ENCODE assay signal across 1 cellular context in the genomic region with DNA sequence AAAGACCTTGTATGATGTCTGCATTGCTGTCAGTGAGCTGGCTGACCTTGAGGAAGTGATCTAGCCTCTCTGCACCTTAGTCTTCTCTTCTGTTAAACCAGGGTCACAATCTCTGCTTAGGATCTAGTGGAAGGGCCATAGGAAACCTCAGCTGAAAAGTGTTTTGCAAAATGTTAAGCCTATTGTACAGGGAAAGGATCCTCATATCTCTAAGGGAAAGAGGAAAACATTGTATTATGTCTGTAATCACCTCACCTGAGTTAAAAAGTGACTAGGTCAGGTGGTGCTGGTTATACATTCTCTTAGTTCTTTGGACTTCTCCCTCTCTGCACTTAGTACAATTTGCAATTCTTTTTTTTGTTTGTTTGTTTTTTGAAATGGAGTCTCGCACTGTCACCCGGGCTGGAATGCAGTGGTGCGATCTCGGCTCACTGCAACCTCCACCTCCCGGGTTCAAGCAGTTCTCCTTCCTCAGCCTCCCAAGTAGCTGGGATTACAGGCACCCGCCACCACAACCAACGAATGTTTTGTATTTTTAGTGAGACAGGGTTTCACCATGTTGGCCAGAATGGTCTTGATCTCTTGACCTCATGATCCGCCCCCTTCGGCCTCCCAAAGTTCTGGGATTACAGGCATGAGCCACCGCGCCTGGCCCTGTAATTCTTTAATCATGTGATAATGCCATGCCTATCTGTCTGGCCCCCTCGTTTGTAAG.
A peak's percentile ranks its signal among the peaks of the same experiment; 100 is the strongest.
TF ChIP-seq lines count a peak whose summit lies in the region.

No MANE protein-coding gene starts in this region.

TF ChIP-seq in HepG2, 621 proteins besides CTCF, POLR2A, EP300 and RAD21 (continued from another document and continues in another):
- TF ChIP-seq, protein P1, sequence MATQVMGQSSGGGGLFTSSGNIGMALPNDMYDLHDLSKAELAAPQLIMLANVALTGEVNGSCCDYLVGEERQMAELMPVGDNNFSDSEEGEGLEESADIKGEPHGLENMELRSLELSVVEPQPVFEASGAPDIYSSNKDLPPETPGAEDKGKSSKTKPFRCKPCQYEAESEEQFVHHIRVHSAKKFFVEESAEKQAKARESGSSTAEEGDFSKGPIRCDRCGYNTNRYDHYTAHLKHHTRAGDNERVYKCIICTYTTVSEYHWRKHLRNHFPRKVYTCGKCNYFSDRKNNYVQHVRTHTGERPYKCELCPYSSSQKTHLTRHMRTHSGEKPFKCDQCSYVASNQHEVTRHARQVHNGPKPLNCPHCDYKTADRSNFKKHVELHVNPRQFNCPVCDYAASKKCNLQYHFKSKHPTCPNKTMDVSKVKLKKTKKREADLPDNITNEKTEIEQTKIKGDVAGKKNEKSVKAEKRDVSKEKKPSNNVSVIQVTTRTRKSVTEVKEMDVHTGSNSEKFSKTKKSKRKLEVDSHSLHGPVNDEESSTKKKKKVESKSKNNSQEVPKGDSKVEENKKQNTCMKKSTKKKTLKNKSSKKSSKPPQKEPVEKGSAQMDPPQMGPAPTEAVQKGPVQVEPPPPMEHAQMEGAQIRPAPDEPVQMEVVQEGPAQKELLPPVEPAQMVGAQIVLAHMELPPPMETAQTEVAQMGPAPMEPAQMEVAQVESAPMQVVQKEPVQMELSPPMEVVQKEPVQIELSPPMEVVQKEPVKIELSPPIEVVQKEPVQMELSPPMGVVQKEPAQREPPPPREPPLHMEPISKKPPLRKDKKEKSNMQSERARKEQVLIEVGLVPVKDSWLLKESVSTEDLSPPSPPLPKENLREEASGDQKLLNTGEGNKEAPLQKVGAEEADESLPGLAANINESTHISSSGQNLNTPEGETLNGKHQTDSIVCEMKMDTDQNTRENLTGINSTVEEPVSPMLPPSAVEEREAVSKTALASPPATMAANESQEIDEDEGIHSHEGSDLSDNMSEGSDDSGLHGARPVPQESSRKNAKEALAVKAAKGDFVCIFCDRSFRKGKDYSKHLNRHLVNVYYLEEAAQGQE (IDR thresholded peaks at IDR 0.05; ENCODE audit: borderline replicate concordance in 1 of 2, low read depth in 1 of 2, low read length in 2 of 2), result 0 out of 4 replicates have a peak, but pooled peaks of 1 of the 2 experiments have one; percentile 17
- TF ChIP-seq, protein P2, sequence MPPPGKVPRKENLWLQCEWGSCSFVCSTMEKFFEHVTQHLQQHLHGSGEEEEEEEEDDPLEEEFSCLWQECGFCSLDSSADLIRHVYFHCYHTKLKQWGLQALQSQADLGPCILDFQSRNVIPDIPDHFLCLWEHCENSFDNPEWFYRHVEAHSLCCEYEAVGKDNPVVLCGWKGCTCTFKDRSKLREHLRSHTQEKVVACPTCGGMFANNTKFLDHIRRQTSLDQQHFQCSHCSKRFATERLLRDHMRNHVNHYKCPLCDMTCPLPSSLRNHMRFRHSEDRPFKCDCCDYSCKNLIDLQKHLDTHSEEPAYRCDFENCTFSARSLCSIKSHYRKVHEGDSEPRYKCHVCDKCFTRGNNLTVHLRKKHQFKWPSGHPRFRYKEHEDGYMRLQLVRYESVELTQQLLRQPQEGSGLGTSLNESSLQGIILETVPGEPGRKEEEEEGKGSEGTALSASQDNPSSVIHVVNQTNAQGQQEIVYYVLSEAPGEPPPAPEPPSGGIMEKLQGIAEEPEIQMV (CRISPR knock-in tag; IDR thresholded peaks at IDR 0.05; ENCODE audit: low read depth), result no peak
- TF ChIP-seq RFXAP (CRISPR knock-in tag; IDR thresholded peaks at IDR 0.05; ENCODE audit: borderline replicate concordance) (peak; percentile 57; the same call in 1 of the 2 replicates), YEATS2 (CRISPR knock-in tag; IDR thresholded peaks at IDR 0.05; ENCODE audit: borderline replicate concordance) (peak; percentile 22; the same call in 1 of the 2 replicates), ZMYM2 (CRISPR knock-in tag; IDR thresholded peaks at IDR 0.05) (peak; percentile 98), ERF (CRISPR knock-in tag; IDR thresholded peaks at IDR 0.05) (peak; percentile 92), GABPA (IDR thresholded peaks at IDR 0.05; ENCODE audit: low read depth, low read length) (no peak), GABPA (CRISPR knock-in tag; IDR thresholded peaks at IDR 0.05; ENCODE audit: low read depth) (peak; percentile 1; the same call in 1 of the 2 replicates), SOX6 (IDR thresholded peaks at IDR 0.05) (no peak), SOX6 (CRISPR knock-in tag; IDR thresholded peaks at IDR 0.05) (peak; percentile 97), ZNF430 (CRISPR knock-in tag; IDR thresholded peaks at IDR 0.05) (peak; percentile 88), ATF7-NPFF (CRISPR knock-in tag; IDR thresholded peaks at IDR 0.05; ENCODE audit: low read depth) (no peak), ZNF124 (CRISPR knock-in tag; IDR thresholded peaks at IDR 0.05) (peak; percentile 71; the same call in 1 of the 2 replicates), RAD51 (IDR thresholded peaks at IDR 0.05; ENCODE audit: borderline replicate concordance) (peak; percentile 59), ZNF605 (CRISPR knock-in tag; IDR thresholded peaks at IDR 0.05) (peak; percentile 9; the same call in 1 of the 2 replicates), NFE2L2 (IDR thresholded peaks at IDR 0.05; ENCODE audit: low read length) (no peak), ZNF441 (CRISPR knock-in tag; IDR thresholded peaks at IDR 0.05; ENCODE audit: borderline replicate concordance) (0 out of 2 replicates have a peak, but pooled peaks have one; percentile 60), KDM2A (CRISPR knock-in tag; IDR thresholded peaks at IDR 0.05; ENCODE audit: borderline replicate concordance, low read depth) (0 out of 2 replicates have a peak, but pooled peaks have one; percentile 29), ZNF510 (CRISPR knock-in tag; IDR thresholded peaks at IDR 0.05; ENCODE audit: low read depth) (peak; percentile 54; the same call in 1 of the 2 replicates), ZNF264 (CRISPR knock-in tag; IDR thresholded peaks at IDR 0.05) (peak; percentile 83), KDM6A (CRISPR knock-in tag; IDR thresholded peaks at IDR 0.05; ENCODE audit: low read depth) (peak; percentile 93), ISL2 (CRISPR knock-in tag; IDR thresholded peaks at IDR 0.05) (peak; percentile 89), ZNF644 (CRISPR knock-in tag; IDR thresholded peaks at IDR 0.05; ENCODE audit: low read depth) (peak; percentile 11; the same call in 1 of the 2 replicates), ZNF768 (CRISPR knock-in tag; IDR thresholded peaks at IDR 0.05) (peak; percentile 14; the same call in 1 of the 2 replicates), CBX5 (CRISPR knock-in tag; IDR thresholded peaks at IDR 0.05; ENCODE audit: borderline replicate concordance) (peak; percentile 22; the same call in 1 of the 2 replicates), MXD4 (CRISPR knock-in tag; IDR thresholded peaks at IDR 0.05) (peak; percentile 81; the same call in 1 of the 2 replicates)
- TF ChIP-seq, protein P3, sequence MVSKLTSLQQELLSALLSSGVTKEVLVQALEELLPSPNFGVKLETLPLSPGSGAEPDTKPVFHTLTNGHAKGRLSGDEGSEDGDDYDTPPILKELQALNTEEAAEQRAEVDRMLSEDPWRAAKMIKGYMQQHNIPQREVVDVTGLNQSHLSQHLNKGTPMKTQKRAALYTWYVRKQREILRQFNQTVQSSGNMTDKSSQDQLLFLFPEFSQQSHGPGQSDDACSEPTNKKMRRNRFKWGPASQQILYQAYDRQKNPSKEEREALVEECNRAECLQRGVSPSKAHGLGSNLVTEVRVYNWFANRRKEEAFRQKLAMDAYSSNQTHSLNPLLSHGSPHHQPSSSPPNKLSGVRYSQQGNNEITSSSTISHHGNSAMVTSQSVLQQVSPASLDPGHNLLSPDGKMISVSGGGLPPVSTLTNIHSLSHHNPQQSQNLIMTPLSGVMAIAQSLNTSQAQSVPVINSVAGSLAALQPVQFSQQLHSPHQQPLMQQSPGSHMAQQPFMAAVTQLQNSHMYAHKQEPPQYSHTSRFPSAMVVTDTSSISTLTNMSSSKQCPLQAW (CRISPR knock-in tag; IDR thresholded peaks at IDR 0.05), result peak; percentile 96
- TF ChIP-seq, protein P4, sequence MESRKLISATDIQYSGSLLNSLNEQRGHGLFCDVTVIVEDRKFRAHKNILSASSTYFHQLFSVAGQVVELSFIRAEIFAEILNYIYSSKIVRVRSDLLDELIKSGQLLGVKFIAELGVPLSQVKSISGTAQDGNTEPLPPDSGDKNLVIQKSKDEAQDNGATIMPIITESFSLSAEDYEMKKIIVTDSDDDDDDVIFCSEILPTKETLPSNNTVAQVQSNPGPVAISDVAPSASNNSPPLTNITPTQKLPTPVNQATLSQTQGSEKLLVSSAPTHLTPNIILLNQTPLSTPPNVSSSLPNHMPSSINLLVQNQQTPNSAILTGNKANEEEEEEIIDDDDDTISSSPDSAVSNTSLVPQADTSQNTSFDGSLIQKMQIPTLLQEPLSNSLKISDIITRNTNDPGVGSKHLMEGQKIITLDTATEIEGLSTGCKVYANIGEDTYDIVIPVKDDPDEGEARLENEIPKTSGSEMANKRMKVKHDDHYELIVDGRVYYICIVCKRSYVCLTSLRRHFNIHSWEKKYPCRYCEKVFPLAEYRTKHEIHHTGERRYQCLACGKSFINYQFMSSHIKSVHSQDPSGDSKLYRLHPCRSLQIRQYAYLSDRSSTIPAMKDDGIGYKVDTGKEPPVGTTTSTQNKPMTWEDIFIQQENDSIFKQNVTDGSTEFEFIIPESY (CRISPR knock-in tag; IDR thresholded peaks at IDR 0.05), result no peak
- TF ChIP-seq, protein P5, sequence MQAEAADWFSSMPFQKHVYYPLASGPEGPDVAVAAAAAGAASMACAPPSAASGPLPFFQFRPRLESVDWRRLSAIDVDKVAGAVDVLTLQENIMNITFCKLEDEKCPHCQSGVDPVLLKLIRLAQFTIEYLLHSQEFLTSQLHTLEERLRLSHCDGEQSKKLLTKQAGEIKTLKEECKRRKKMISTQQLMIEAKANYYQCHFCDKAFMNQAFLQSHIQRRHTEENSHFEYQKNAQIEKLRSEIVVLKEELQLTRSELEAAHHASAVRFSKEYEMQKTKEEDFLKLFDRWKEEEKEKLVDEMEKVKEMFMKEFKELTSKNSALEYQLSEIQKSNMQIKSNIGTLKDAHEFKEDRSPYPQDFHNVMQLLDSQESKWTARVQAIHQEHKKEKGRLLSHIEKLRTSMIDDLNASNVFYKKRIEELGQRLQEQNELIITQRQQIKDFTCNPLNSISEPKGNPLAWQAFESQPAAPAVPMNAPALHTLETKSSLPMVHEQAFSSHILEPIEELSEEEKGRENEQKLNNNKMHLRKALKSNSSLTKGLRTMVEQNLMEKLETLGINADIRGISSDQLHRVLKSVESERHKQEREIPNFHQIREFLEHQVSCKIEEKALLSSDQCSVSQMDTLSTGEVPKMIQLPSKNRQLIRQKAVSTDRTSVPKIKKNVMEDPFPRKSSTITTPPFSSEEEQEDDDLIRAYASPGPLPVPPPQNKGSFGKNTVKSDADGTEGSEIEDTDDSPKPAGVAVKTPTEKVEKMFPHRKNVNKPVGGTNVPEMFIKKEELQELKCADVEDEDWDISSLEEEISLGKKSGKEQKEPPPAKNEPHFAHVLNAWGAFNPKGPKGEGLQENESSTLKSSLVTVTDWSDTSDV (CRISPR knock-in tag; IDR thresholded peaks at IDR 0.05), result 0 out of 2 replicates have a peak, but pooled peaks have one; percentile 55
- TF ChIP-seq, protein P6, sequence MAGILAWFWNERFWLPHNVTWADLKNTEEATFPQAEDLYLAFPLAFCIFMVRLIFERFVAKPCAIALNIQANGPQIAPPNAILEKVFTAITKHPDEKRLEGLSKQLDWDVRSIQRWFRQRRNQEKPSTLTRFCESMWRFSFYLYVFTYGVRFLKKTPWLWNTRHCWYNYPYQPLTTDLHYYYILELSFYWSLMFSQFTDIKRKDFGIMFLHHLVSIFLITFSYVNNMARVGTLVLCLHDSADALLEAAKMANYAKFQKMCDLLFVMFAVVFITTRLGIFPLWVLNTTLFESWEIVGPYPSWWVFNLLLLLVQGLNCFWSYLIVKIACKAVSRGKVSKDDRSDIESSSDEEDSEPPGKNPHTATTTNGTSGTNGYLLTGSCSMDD (CRISPR knock-in tag; IDR thresholded peaks at IDR 0.05), result no peak
- TF ChIP-seq, protein P7, sequence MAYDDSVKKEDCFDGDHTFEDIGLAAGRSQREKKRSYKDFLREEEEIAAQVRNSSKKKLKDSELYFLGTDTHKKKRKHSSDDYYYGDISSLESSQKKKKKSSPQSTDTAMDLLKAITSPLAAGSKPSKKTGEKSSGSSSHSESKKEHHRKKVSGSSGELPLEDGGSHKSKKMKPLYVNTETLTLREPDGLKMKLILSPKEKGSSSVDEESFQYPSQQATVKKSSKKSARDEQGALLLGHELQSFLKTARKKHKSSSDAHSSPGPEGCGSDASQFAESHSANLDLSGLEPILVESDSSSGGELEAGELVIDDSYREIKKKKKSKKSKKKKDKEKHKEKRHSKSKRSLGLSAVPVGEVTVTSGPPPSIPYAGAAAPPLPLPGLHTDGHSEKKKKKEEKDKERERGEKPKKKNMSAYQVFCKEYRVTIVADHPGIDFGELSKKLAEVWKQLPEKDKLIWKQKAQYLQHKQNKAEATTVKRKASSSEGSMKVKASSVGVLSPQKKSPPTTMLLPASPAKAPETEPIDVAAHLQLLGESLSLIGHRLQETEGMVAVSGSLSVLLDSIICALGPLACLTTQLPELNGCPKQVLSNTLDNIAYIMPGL (CRISPR knock-in tag; IDR thresholded peaks at IDR 0.05; ENCODE audit: borderline replicate concordance in 1 of 2, low read depth in 1 of 2), result peak; percentile 65 to 74
- TF ChIP-seq, protein P8, sequence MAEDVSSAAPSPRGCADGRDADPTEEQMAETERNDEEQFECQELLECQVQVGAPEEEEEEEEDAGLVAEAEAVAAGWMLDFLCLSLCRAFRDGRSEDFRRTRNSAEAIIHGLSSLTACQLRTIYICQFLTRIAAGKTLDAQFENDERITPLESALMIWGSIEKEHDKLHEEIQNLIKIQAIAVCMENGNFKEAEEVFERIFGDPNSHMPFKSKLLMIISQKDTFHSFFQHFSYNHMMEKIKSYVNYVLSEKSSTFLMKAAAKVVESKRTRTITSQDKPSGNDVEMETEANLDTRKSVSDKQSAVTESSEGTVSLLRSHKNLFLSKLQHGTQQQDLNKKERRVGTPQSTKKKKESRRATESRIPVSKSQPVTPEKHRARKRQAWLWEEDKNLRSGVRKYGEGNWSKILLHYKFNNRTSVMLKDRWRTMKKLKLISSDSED (CRISPR knock-in tag; IDR thresholded peaks at IDR 0.05), result no peak
- TF ChIP-seq, protein P9, sequence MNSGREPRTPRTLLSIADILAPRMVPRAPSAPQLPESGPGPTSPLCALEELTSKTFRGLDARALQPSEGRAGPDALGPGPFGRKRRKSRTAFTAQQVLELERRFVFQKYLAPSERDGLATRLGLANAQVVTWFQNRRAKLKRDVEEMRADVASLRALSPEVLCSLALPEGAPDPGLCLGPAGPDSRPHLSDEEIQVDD (CRISPR knock-in tag; IDR thresholded peaks at IDR 0.05; ENCODE audit: borderline replicate concordance), result no peak
- TF ChIP-seq, protein P10, sequence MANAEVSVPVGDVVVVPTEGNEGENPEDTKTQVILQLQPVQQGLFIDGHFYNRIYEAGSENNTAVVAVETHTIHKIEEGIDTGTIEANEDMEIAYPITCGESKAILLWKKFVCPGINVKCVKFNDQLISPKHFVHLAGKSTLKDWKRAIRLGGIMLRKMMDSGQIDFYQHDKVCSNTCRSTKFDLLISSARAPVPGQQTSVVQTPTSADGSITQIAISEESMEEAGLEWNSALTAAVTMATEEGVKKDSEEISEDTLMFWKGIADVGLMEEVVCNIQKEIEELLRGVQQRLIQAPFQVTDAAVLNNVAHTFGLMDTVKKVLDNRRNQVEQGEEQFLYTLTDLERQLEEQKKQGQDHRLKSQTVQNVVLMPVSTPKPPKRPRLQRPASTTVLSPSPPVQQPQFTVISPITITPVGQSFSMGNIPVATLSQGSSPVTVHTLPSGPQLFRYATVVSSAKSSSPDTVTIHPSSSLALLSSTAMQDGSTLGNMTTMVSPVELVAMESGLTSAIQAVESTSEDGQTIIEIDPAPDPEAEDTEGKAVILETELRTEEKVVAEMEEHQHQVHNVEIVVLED (CRISPR knock-in tag; IDR thresholded peaks at IDR 0.05; ENCODE audit: borderline replicate concordance), result peak; percentile 54; the same call in 1 of the 2 replicates
